20 cellular contexts compared by ENCODE assay signal in genomic region chr11:2570211-2570811, GRCh38.
DNase-seq lines count a peak whose midpoint lies in the region; ATAC-seq, FAIRE-seq and TF ChIP-seq lines count a peak whose summit lies in the region.
"Had no signal": no experiment of that assay in that cellular context is flagged by ENCODE, and none has a peak within 500 bp of the region (broad histone marks: within the 10 kb centered on the region; RNA-seq: fewer than 3 reads in every experiment).

No MANE protein-coding gene starts in this region.

- TF ChIP-seq EP300 in HepG2 (IDR thresholded peaks at IDR 0.05; ENCODE audit: low read depth in 2 of 2, low read length in 2 of 2) (no peak), HepG2 (CRISPR knock-in tag; IDR thresholded peaks at IDR 0.05; ENCODE audit: borderline replicate concordance) (no peak)

- TF ChIP-seq POLR2A in right lobe of liver (IDR thresholded peaks at IDR 0.05) (no peak), HepG2 (IDR thresholded peaks at IDR 0.05; ENCODE audit: insufficient read depth in 1 of 2, low read depth in 2 of 2, low read length in 2 of 2) (no peak), heart left ventricle (IDR thresholded peaks at IDR 0.05) (no peak)

- no peak for TF ChIP-seq RAD21 in HepG2 (CRISPR knock-in tag; IDR thresholded peaks at IDR 0.05)

- no peak for ATAC-seq in right lobe of liver
- ATAC-seq in HepG2: no peak
- no peak for ATAC-seq in heart left ventricle
- ATAC-seq: GM12878, K562 had no signal

- H3K27ac ChIP-seq in right lobe of liver (no peak overlapping the region), HepG2 (ENCODE audit: extremely low read length, insufficient read depth, low read length) (no peak overlapping the region), heart left ventricle (no peak overlapping the region), neuronal stem cell (replicated peaks; ENCODE audit: low read length) (no peak overlapping the region)

- no peaks in the 10 kb centered on the region for H3K79me2 ChIP-seq in HepG2 (ENCODE audit: insufficient read depth, low read length)

- no CpG with 5 or more reads among the region's 26 CpGs for WGBS in right lobe of liver (ENCODE audit: insufficient coverage, low coverage, low lambda C conversion rate, missing lambda C conversion rate)
- WGBS in HepG2 (ENCODE audit: low lambda C conversion rate): 78% methylated on average over 4 of the region's 26 CpGs
- WGBS in heart left ventricle, 4 donors: 87 to 98% (median 98%) methylated on average over 11 to 26 of the region's 26 CpGs
- WGBS in neuronal stem cell (ENCODE audit: extremely low coverage in 2 of 2, insufficient read length in 2 of 2, insufficient replicate concordance in 1 of 2), 2 donors: no CpG with 5 or more reads among the region's 26 CpGs

- no peaks in the 10 kb centered on the region for H3K27me3 ChIP-seq in right lobe of liver
- peaks cover 11 to 34% of the 10 kb centered on the region in 2 experiments for H3K27me3 ChIP-seq in HepG2 (ENCODE audit: control insufficient read depth in 1 of 2, insufficient read depth in 2 of 2, low read length in 2 of 2)
- H3K27me3 ChIP-seq in heart left ventricle: no peaks in the 10 kb centered on the region
- H3K27me3 ChIP-seq in neuronal stem cell (ENCODE audit: control insufficient read depth in 3 of 3, insufficient read depth in 3 of 3, low read depth in 1 of 3, low read length in 3 of 3): peaks cover 0 to 5% (median 0%) of the 10 kb centered on the region in 3 experiments
- H3K27me3 ChIP-seq: BE2C, MG63 had no signal

- intact Hi-C loops in right lobe of liver (cut with DNase I) (no loop called here), HepG2 (cut with micrococcal nuclease; ENCODE audit: unreplicated experiment) (no loop called here), heart left ventricle (cut with DNase I) (no loop called here)

- H3K4me2 ChIP-seq in HepG2 (ENCODE audit: low read depth, low read length) (no peak overlapping the region), neuronal stem cell (ENCODE audit: insufficient read depth, low read length, poor library complexity, severe bottlenecking) (no peak overlapping the region)

- H2BK120ac ChIP-seq in neuronal stem cell (ENCODE audit: low read depth, low read length): peak overlapping the region; percentile 28

- peak overlapping the region; percentile 66 for H2AK5ac ChIP-seq in neuronal stem cell (ENCODE audit: low read depth, low read length)

- H2BK5ac ChIP-seq in neuronal stem cell (ENCODE audit: low read length): peak overlapping the region; percentile 29

- FAIRE-seq in HepG2 (lab: Jason Lieb, UNC): no peak
- FAIRE-seq: GM12878, K562, RCC 7860 had no signal

- in situ Hi-C loops in HepG2 (cut with HindIII; ENCODE audit: extremely low pct_ligation_motif_present, low pct_unique_long_range_greater_than_20kb): no loop called here

- H4K8ac ChIP-seq in neuronal stem cell (ENCODE audit: low read depth, low read length): peak overlapping the region; percentile 55

- CTCF ChIA-PET in HepG2 (lab: Yijun Ruan, JAX; ENCODE audit: low intra/inter-chr PET ratio, low total read pairs): no interaction called here

- H3K4me3 ChIP-seq in right lobe of liver (no peak overlapping the region), HepG2 (replicated peaks in 1 of 3; ENCODE audit: insufficient read depth in 1 of 3, low read depth in 2 of 3, low read length in 3 of 3) (no peak overlapping the region), heart left ventricle (no peak overlapping the region), neuronal stem cell (ENCODE audit: low read length in 2 of 2) (no peak overlapping the region)
- H3K4me3 ChIP-seq: GM12878, K562, MG63 had no signal

- POLR2A ChIA-PET in HepG2 (lab: Yijun Ruan, JAX): no interaction called here

- H4K91ac ChIP-seq in neuronal stem cell (ENCODE audit: low read depth, low read length, poor library complexity): no peak overlapping the region

- no peaks in the 10 kb centered on the region for H3K79me1 ChIP-seq in neuronal stem cell (ENCODE audit: low read depth, low read length)

- no peaks in the 10 kb centered on the region for H4K20me1 ChIP-seq in HepG2 (ENCODE audit: insufficient read depth, low read length)

- no peak overlapping the region for H3K9ac ChIP-seq in HepG2 (ENCODE audit: insufficient read depth, low read depth, low read length)
- no peak overlapping the region for H3K9ac ChIP-seq in neuronal stem cell (ENCODE audit: low read depth, low read length, poor library complexity)

- no peak overlapping the region for H3K4ac ChIP-seq in neuronal stem cell (ENCODE audit: low read length)

- no peaks in the 10 kb centered on the region for H3K4me1 ChIP-seq in right lobe of liver
- H3K4me1 ChIP-seq in HepG2 (ENCODE audit: insufficient read depth, low read length): peaks cover 34% of the 10 kb centered on the region
- H3K4me1 ChIP-seq in heart left ventricle: peaks cover 0 to 9% (median 0%) of the 10 kb centered on the region in 12 donors
- H3K4me1 ChIP-seq in neuronal stem cell (ENCODE audit: control insufficient read depth in 2 of 2, insufficient read depth in 1 of 2, low read depth in 1 of 2, low read length in 2 of 2): peaks cover 0 to 1% of the 10 kb centered on the region in 2 donors
- H3K4me1 ChIP-seq: BE2C had no signal

- H3K9me3 ChIP-seq in right lobe of liver (no peaks in the 10 kb centered on the region), HepG2 (ENCODE audit: low read length) (no peaks in the 10 kb centered on the region), heart left ventricle (no peaks in the 10 kb centered on the region), neuronal stem cell (replicated peaks in 1 of 2; ENCODE audit: control insufficient read depth in 2 of 2, insufficient read depth in 1 of 2, low read depth in 1 of 2, low read length in 2 of 2) (peaks cover 3 to 6% of the 10 kb centered on the region in 2 donors)
- H3K9me3 ChIP-seq: BE2C, MG63 had no signal

- H3K14ac ChIP-seq in neuronal stem cell (ENCODE audit: low read length): peak overlapping the region; percentile 14

- peak overlapping the region; percentile 82 for H2BK12ac ChIP-seq in neuronal stem cell (ENCODE audit: low read length)

- no peak overlapping the region for H3K18ac ChIP-seq in neuronal stem cell (ENCODE audit: low read length)

- H3K36me3 ChIP-seq in right lobe of liver (no peaks in the 10 kb centered on the region), HepG2 (replicated peaks in 1 of 2; ENCODE audit: control insufficient read depth in 1 of 2, insufficient read depth in 2 of 2, low read length in 2 of 2) (no peaks in the 10 kb centered on the region), heart left ventricle (peaks cover 0 to 12% (median 0%) of the 10 kb centered on the region in 9 donors), neuronal stem cell (replicated peaks in 1 of 2; ENCODE audit: control insufficient read depth in 2 of 2, insufficient read depth in 2 of 2, low read length in 2 of 2) (no peaks in the 10 kb centered on the region)
- H3K36me3 ChIP-seq: BE2C, MG63 had no signal

- H2BK15ac ChIP-seq in neuronal stem cell (ENCODE audit: low read length): peak overlapping the region; percentile 88

- BruUV-seq in HepG2 (replicated peaks; lab: Mats Ljungman, UMichigan): no TSS peak

- no peak overlapping the region for H2AFZ ChIP-seq in HepG2 (ENCODE audit: low read length)
- H2AFZ ChIP-seq in neuronal stem cell (ENCODE audit: low read length): no peak overlapping the region

- H3K23ac ChIP-seq in neuronal stem cell (ENCODE audit: low read depth, low read length, poor library complexity): peak overlapping the region; percentile 28

- TF ChIP-seq CTCF in right lobe of liver (IDR thresholded peaks at IDR 0.05): no peak
- TF ChIP-seq CTCF in HepG2 (CRISPR knock-in tag; IDR thresholded peaks at IDR 0.05): no peak
- TF ChIP-seq CTCF in heart left ventricle (IDR thresholded peaks at IDR 0.05): no peak

- DNase-seq in right lobe of liver (peak in 2 of 3 donors; percentile 11 to 38), HepG2 (ENCODE audit: low spot score) (no peak), heart left ventricle (peak in 3 of 5 donors; percentile 14 to 57 (median 20)), neuronal stem cell (ENCODE audit: low spot score) (no peak), NCI-H1694 (lab: John Stamatoyannopoulos, UW) (no peak), occipital lobe (lab: John Stamatoyannopoulos, UW) (no peak)
- no peak for DNase-seq in effector CD8-positive, alpha-beta T cell (lab: John Stamatoyannopoulos, UW)
- DNase-seq: BE2C, DND-41, H7, MG63, NCI-H1048, NCI-H1436, NCI-H2029, NCI-H226, NCI-H526, OCI-M1 had no signal

TF ChIP-seq in HepG2, 621 proteins besides CTCF, POLR2A, EP300 and RAD21 (continues in another document):
- no peak for TF ChIP-seq PLSCR1 (CRISPR knock-in tag; IDR thresholded peaks at IDR 0.05; ENCODE audit: borderline replicate concordance)
- no peak for TF ChIP-seq ZNF781 (CRISPR knock-in tag; IDR thresholded peaks at IDR 0.05; ENCODE audit: borderline replicate concordance, not compliant biosample characterization)
- no peak for TF ChIP-seq ATF3 (CRISPR knock-in tag; IDR thresholded peaks at IDR 0.05)
- TF ChIP-seq ZNF740 (CRISPR knock-in tag; IDR thresholded peaks at IDR 0.05): no peak
- no peak for TF ChIP-seq MXD4 (CRISPR knock-in tag; IDR thresholded peaks at IDR 0.05)
- no peak for TF ChIP-seq ZNF639 (CRISPR knock-in tag; conservative IDR thresholded peaks at IDR 0.05)
- TF ChIP-seq ZNF432 (CRISPR knock-in tag; IDR thresholded peaks at IDR 0.05; ENCODE audit: borderline replicate concordance): no peak

Comparison
In these comparisons a context has a peak if more than half of its experiments do, and no peak if none do; other contexts are left out.
1. DNase-seq: peak in right lobe of liver (2 of 3) and heart left ventricle (3 of 5); none in HepG2 (single experiment), neuronal stem cell (single experiment), NCI-H1694 (single experiment), effector CD8-positive, alpha-beta T cell (single experiment) and occipital lobe (single experiment).